In genomic region chr15:34610388-34610787, GRCh38 we compare ENCODE assay signal across 8 cellular contexts. TPM values are rescaled to one million over a fixed set of nuclear protein-coding genes. Genes with fewer than 3 reads are reported as not detected.
DNase-seq lines count a peak whose midpoint lies in the region; ATAC-seq, FAIRE-seq and TF ChIP-seq lines count a peak whose summit lies in the region.

No MANE protein-coding gene starts in this region.

- peak overlapping the region; percentile 52 for H3K4me3 Mint-ChIP-seq in T-helper 17 cell

- H3K27ac Mint-ChIP-seq in T-helper 17 cell: no peak overlapping the region

- H3K9me3 ChIP-seq in BLaER1 (no peaks in the 10 kb centered on the region), T-helper 17 cell (ENCODE audit: control insufficient read depth, low read length, poor library complexity, severe bottlenecking) (no peaks in the 10 kb centered on the region)

- no peak for DNase-seq in GM13977 (ENCODE audit: low spot score)
- DNase-seq in T-helper 17 cell: no peak
- peak; percentile 10 for DNase-seq in iPS-NIHi7 (ENCODE audit: extremely low spot score)
- no peak for DNase-seq in frontal cortex (ENCODE audit: low spot score in 2 of 2)
- DNase-seq in NK-92 treated with Interleukin-12 subunit alpha and Interleukin-12 subunit beta, amount 100 ng/mL, for 24 hours (lab: John Stamatoyannopoulos, UW): no peak
- no peak for DNase-seq in CD1c-positive myeloid dendritic cell (ENCODE audit: extremely low spot score)

- peaks cover 38% of the 10 kb centered on the region for H3K27me3 Mint-ChIP-seq in T-helper 17 cell

- peaks cover 12% of the 10 kb centered on the region for H3K4me1 Mint-ChIP-seq in T-helper 17 cell

- H3K36me3 ChIP-seq in BLaER1: no peaks in the 10 kb centered on the region

- in situ Hi-C loops in GM13977 (cut with MboI; ENCODE audit: low pct_unique_long_range_greater_than_20kb, low sequenced_read_pairs, unreplicated experiment): loop anchor here (25.0 kb wide), 1 partner anchor 302 kb away; no protein-coding TSS in a partner anchor

- no peaks in the 10 kb centered on the region for H4K20me1 ChIP-seq in BLaER1

- no peak overlapping the region for H3K9ac ChIP-seq in BLaER1

- no peak overlapping the region for H3K27ac ChIP-seq in BLaER1

- H3K4me3 ChIP-seq in BLaER1: no peak overlapping the region

- ATAC-seq in T-helper 17 cell (peak; percentile 83), GM19455 (IDR thresholded peaks at IDR 0.05; ENCODE audit: unreplicated experiment) (no peak)

- H3K27me3 ChIP-seq in BLaER1: no peaks in the 10 kb centered on the region

- no peak for FAIRE-seq in frontal cortex (lab: Jason Lieb, UNC)

- H3K4me2 ChIP-seq in BLaER1: peak overlapping the region; percentile 28; the same call in 1 of the 2 replicates

- peaks cover 9% of the 10 kb centered on the region; the same call in 1 of the 2 replicates for H3K4me1 ChIP-seq in BLaER1

- TF ChIP-seq CTCF in GM13977 (IDR thresholded peaks at IDR 0.05; ENCODE audit: extremely low read depth, insufficient read depth, missing control alignments): peak; percentile 27

- H3K36me3 Mint-ChIP-seq in T-helper 17 cell (ENCODE audit: low read depth): no peaks in the 10 kb centered on the region

RNA-seq across cellular contexts. Expression of gene GOLGA8B, which starts 26.9 kb away (rescaled TPM):
- 100 to 1,000 TPM; 428 to 475 TPM for total RNA-seq in T-helper 17 cell
- 28.9 TPM for total RNA-seq in frontal cortex

Comparison
In these comparisons a context has a peak if more than half of its experiments do, and no peak if none do; other contexts are left out.
1. RNA of gene GOLGA8B, which starts 26.9 kb away (total RNA-seq): 428 to 475 TPM in T-helper 17 cell; 28.9 TPM in frontal cortex (single experiment); every median in the first group is over 10 times any median in the second.